ENCODE assay signal across 37 cellular contexts in genomic region chr7:84946549-84946948, GRCh38.
DNase-seq lines count a peak whose midpoint lies in the region; ATAC-seq, FAIRE-seq and TF ChIP-seq lines count a peak whose summit lies in the region.
"Had no signal": no experiment of that assay in that cellular context is flagged by ENCODE, and none has a peak within 500 bp of the region (broad histone marks: within the 10 kb centered on the region; RNA-seq: fewer than 3 reads in every experiment).

No MANE protein-coding gene starts in this region.

- no peak for FAIRE-seq in K562 (lab: Jason Lieb, UNC)
- FAIRE-seq: A204.1, A549, D721Med had no signal

- no peak for ATAC-seq in GM23338
- no peak for ATAC-seq in WTC11
- ATAC-seq in K562 = peak; percentile 74
- no peak for ATAC-seq in gastroesophageal sphincter
- no peak for ATAC-seq in left colon
- ATAC-seq: A549; CD8-positive, alpha-beta T cell had no signal

- H3K79me2 ChIP-seq in GM23338 (replicated peaks; ENCODE audit: insufficient read depth) = no peaks in the 10 kb centered on the region
- no peaks in the 10 kb centered on the region for H3K79me2 ChIP-seq in K562 (ENCODE audit: control insufficient read depth, insufficient read depth, low read length)

- H3K4me3 Mint-ChIP-seq in GM23338 = no peak overlapping the region
- no peak overlapping the region for H3K4me3 Mint-ChIP-seq in WTC11
- H3K4me3 Mint-ChIP-seq: B cell; CD14-positive monocyte; CD4-positive, alpha-beta memory T cell; CD4-positive, alpha-beta T cell; CD4-positive, CD25-positive, alpha-beta regulatory T cell; CD8-positive, alpha-beta memory T cell; CD8-positive, alpha-beta T cell had no signal

- in situ Hi-C loops in K562 (cut with MboI) = no loop called here

- no peak overlapping the region for H3K27ac ChIP-seq in GM23338 (ENCODE audit: low read depth)
- no peak overlapping the region for H3K27ac ChIP-seq in K562 (ENCODE audit: extremely low read depth, low read depth, low read length)
- H3K27ac ChIP-seq in gastroesophageal sphincter = no peak overlapping the region
- H3K27ac ChIP-seq: 22Rv1; A549; BLaER1; BLaER1 treated with 17β-estradiol and CSF1 and Interleukin-3, amounts not matched to agents 10 nM and 100 nM; C4-2B had no signal

- H3K4me1 Mint-ChIP-seq in GM23338 (peaks cover 9% of the 10 kb centered on the region; the same call in 2 of the 3 replicates), WTC11 (peaks cover 9% of the 10 kb centered on the region)
- H3K4me1 Mint-ChIP-seq: B cell; CD4-positive, alpha-beta memory T cell; CD4-positive, CD25-positive, alpha-beta regulatory T cell; CD8-positive, alpha-beta memory T cell had no signal

- H3K27me3 ChIP-seq in GM23338 (ENCODE audit: insufficient read depth) (no peaks in the 10 kb centered on the region), K562 (ENCODE audit: control insufficient read depth in 2 of 2, insufficient read depth in 2 of 2, low read length in 2 of 2) (no peaks in the 10 kb centered on the region), gastroesophageal sphincter (no peaks in the 10 kb centered on the region)
- H3K27me3 ChIP-seq: BE2C; BLaER1; BLaER1 treated with 17β-estradiol and CSF1 and Interleukin-3, amounts not matched to agents 10 nM and 100 nM had no signal

- no peaks in the 10 kb centered on the region for H3F3A ChIP-seq in GM23338 (replicated peaks; ENCODE audit: low read depth)

- H3K4me3 ChIP-seq in GM23338 (no peak overlapping the region), K562 (no peak overlapping the region), gastroesophageal sphincter (no peak overlapping the region)
- H3K4me3 ChIP-seq: A549; BLaER1; BLaER1 treated with 17β-estradiol and CSF1 and Interleukin-3, amounts not matched to agents 10 nM and 100 nM had no signal

- DNase-seq in GM23338 (ENCODE audit: low spot score) = no peak
- DNase-seq in OCI-M1 (lab: John Stamatoyannopoulos, UW) = peak; percentile 72
- DNase-seq in WTC11 (ENCODE audit: low spot score) = no peak
- DNase-seq in K562 (ENCODE audit: extremely low read depth in 1 of 4, low spot score in 3 of 4) = peak; percentile 22 to 50 (median 33)
- DNase-seq in SHP77 (lab: John Stamatoyannopoulos, UW) = no peak
- DNase-seq in NCI-H510A treated with DMSO at 0.1 percent for 48 hours (lab: John Stamatoyannopoulos, UW) = no peak
- no peak for DNase-seq in left colon
- DNase-seq: 8988T; ACHN; AML-193; BE2C; C1 segment of cervical spinal cord; Caco-2; Calu3; CD4-positive, alpha-beta memory T cell; CD4-positive, alpha-beta T cell; CD4-positive, CD25-positive, alpha-beta regulatory T cell; CD8-positive, alpha-beta memory T cell; CD8-positive, alpha-beta T cell; COR-L47; DMS 273 treated with DMSO at 0.1 percent for 48 hours; DMS153; DMS53; DMS79; DMS79 treated with DMSO at 0.1 percent for 48 hours; DND-41; EL had no signal

- no peaks in the 10 kb centered on the region for H4K20me1 ChIP-seq in GM23338 (replicated peaks; ENCODE audit: insufficient read depth)
- no peaks in the 10 kb centered on the region for H4K20me1 ChIP-seq in K562 (replicated peaks; ENCODE audit: control insufficient read depth, insufficient read depth, low read length)
- H4K20me1 ChIP-seq: BLaER1; BLaER1 treated with 17β-estradiol and CSF1 and Interleukin-3, amounts not matched to agents 10 nM and 100 nM had no signal

- peak overlapping the region; percentile 38; the same call in 1 of the 2 replicates for H2AFZ ChIP-seq in GM23338
- no peak overlapping the region for H2AFZ ChIP-seq in K562 (ENCODE audit: low read depth, low read length)

- H3K4me2 ChIP-seq in GM23338 = no peak overlapping the region
- H3K4me2 ChIP-seq in K562 (ENCODE audit: insufficient read depth, low read length) = no peak overlapping the region
- H3K4me2 ChIP-seq: A549; BLaER1; BLaER1 treated with 17β-estradiol and CSF1 and Interleukin-3, amounts not matched to agents 10 nM and 100 nM had no signal

- peaks cover 10% of the 10 kb centered on the region for H3K4me1 ChIP-seq in GM23338 (ENCODE audit: insufficient read depth)
- no peaks in the 10 kb centered on the region; a peak in 1 of 5 replicates for H3K4me1 ChIP-seq in K562 (replicated peaks in 1 of 2; ENCODE audit: control insufficient read depth in 2 of 2, insufficient read depth in 2 of 2, low read length in 2 of 2)
- H3K4me1 ChIP-seq in gastroesophageal sphincter = peaks cover 0 to 14% (median 0%) of the 10 kb centered on the region in 3 donors
- H3K4me1 ChIP-seq: A549, Caco-2 had no signal

- intact Hi-C loops in K562 (cut with micrococcal nuclease) = no loop called here
- intact Hi-C loops in left colon (cut with DNase I, micrococcal nuclease) = no loop called here

- no peak overlapping the region for H3K9ac ChIP-seq in K562 (ENCODE audit: insufficient read depth in 1 of 2, low read depth in 2 of 2, low read length in 2 of 2)
- H3K9ac ChIP-seq: BLaER1; BLaER1 treated with 17β-estradiol and CSF1 and Interleukin-3, amounts not matched to agents 10 nM and 100 nM had no signal

- H3K36me3 Mint-ChIP-seq in GM23338 (ENCODE audit: low read depth) (no peaks in the 10 kb centered on the region), WTC11 (no peaks in the 10 kb centered on the region)
- H3K36me3 Mint-ChIP-seq: CD14-positive monocyte; CD4-positive, alpha-beta memory T cell; CD4-positive, CD25-positive, alpha-beta regulatory T cell; CD8-positive, alpha-beta memory T cell; CD8-positive, alpha-beta T cell had no signal

- no peak for TF ChIP-seq POLR2A in K562 (conservative IDR thresholded peaks at IDR 0.05)
- TF ChIP-seq POLR2A in gastroesophageal sphincter (IDR thresholded peaks at IDR 0.05) = no peak

- CTCF ChIA-PET in WTC11 (lab: Charles Lee) (no interaction called here), K562 (lab: Yijun Ruan, JAX; ENCODE audit: low intra/inter-chr PET ratio) (no interaction called here)

- H3K27ac Mint-ChIP-seq in GM23338 = no peak overlapping the region
- H3K27ac Mint-ChIP-seq in WTC11 = peak overlapping the region; percentile 12; the same call in 1 of the 2 replicates
- H3K27ac Mint-ChIP-seq: B cell; CD14-positive monocyte; CD4-positive, alpha-beta memory T cell; CD4-positive, alpha-beta T cell; CD4-positive, CD25-positive, alpha-beta regulatory T cell; CD8-positive, alpha-beta memory T cell; CD8-positive, alpha-beta T cell had no signal

- H3K36me3 ChIP-seq in GM23338 (ENCODE audit: insufficient read depth) (no peaks in the 10 kb centered on the region), K562 (ENCODE audit: control insufficient read depth, insufficient read depth, low read length) (no peaks in the 10 kb centered on the region), gastroesophageal sphincter (no peaks in the 10 kb centered on the region)
- H3K36me3 ChIP-seq: BE2C; BLaER1; BLaER1 treated with 17β-estradiol and CSF1 and Interleukin-3, amounts not matched to agents 10 nM and 100 nM had no signal

- H3K27me3 Mint-ChIP-seq in GM23338 (ENCODE audit: insufficient read depth, low read depth, poor library complexity) (no peaks in the 10 kb centered on the region), WTC11 (ENCODE audit: low read depth) (no peaks in the 10 kb centered on the region)
- H3K27me3 Mint-ChIP-seq: B cell; CD4-positive, alpha-beta memory T cell; CD4-positive, alpha-beta T cell; CD4-positive, CD25-positive, alpha-beta regulatory T cell; CD8-positive, alpha-beta memory T cell had no signal

- no TSS peak for BruUV-seq in K562 (replicated peaks; lab: Mats Ljungman, UMichigan)

- H3K9me2 ChIP-seq in GM23338 (ENCODE audit: insufficient read depth) = no peaks in the 10 kb centered on the region

- TF ChIP-seq CTCF in GM23338 (conservative IDR thresholded peaks at IDR 0.05; ENCODE audit: low read depth in 2 of 2) (no peak), WTC11 (IDR thresholded peaks at IDR 0.05) (no peak), K562 (IDR thresholded peaks at IDR 0.05 in 2 of 3, conservative IDR thresholded peaks at IDR 0.05 in 1 of 3; ENCODE audit: insufficient read depth in 2 of 3, low read depth in 1 of 3, low read length in 3 of 3) (no peak), gastroesophageal sphincter (IDR thresholded peaks at IDR 0.05) (no peak)

- H3K9me3 ChIP-seq in K562 (replicated peaks; ENCODE audit: control insufficient read depth, insufficient read depth, low read depth, low read length) (no peaks in the 10 kb centered on the region), gastroesophageal sphincter (no peaks in the 10 kb centered on the region)
- H3K9me3 ChIP-seq: A549; BE2C; BLaER1; BLaER1 treated with 17β-estradiol and CSF1 and Interleukin-3, amounts not matched to agents 10 nM and 100 nM; Caco-2 had no signal

- H3K9me3 Mint-ChIP-seq in GM23338 = no peaks in the 10 kb centered on the region
- no peaks in the 10 kb centered on the region for H3K9me3 Mint-ChIP-seq in WTC11
- H3K9me3 Mint-ChIP-seq: CD4-positive, alpha-beta T cell; CD8-positive, alpha-beta T cell had no signal

- 0% methylated on average over 1 of the region's 1 CpG for WGBS in K562 (ENCODE audit: insufficient coverage, low coverage, missing lambda C conversion rate)
- WGBS in gastroesophageal sphincter (ENCODE audit: low coverage in 1 of 2), 2 donors = 61% methylated on average over 1 of the region's 1 CpG; no CpG with 5 or more reads in 1 of the 2 donors

- no peaks in the 10 kb centered on the region for H3K9me1 ChIP-seq in K562 (ENCODE audit: control insufficient read depth, insufficient read depth, low read length)

- TF ChIP-seq RAD21 in K562 (CRISPR knock-in tag; conservative IDR thresholded peaks at IDR 0.05 in 1 of 2, IDR thresholded peaks at IDR 0.05 in 1 of 2) = no peak

- POLR2A ChIA-PET in WTC11 (lab: Charles Lee) (no interaction called here), K562 (lab: Yijun Ruan, JAX) (no interaction called here)

- no peak for TF ChIP-seq EP300 in K562 (IDR thresholded peaks at IDR 0.05; ENCODE audit: low read length)
- TF ChIP-seq EP300 in gastroesophageal sphincter (IDR thresholded peaks at IDR 0.05) = no peak

TF ChIP-seq in GM23338, 12 proteins besides CTCF, POLR2A, EP300 and RAD21:
- TF ChIP-seq JUNB (IDR thresholded peaks at IDR 0.05; ENCODE audit: unreplicated experiment) = no peak

TF ChIP-seq in WTC11, 78 proteins besides CTCF, POLR2A, EP300 and RAD21 (continues in another document):
- TF ChIP-seq CBFB (CRISPR knock-in tag; IDR thresholded peaks at IDR 0.05; ENCODE audit: low read depth) = no peak

TF ChIP-seq in K562, 482 proteins besides CTCF, POLR2A, EP300 and RAD21 (continues in another document):
- TF ChIP-seq NR0B1 (IDR thresholded peaks at IDR 0.05; ENCODE audit: partially characterized antibody) (no peak), HDAC8 (tag; IDR thresholded peaks at IDR 0.05) (no peak), BRF1 (IDR thresholded peaks at IDR 0.05; ENCODE audit: borderline replicate concordance, extremely low read depth, insufficient read length) (no peak)

Comparison
In these comparisons a context has a peak if more than half of its experiments do, and no peak if none do; other contexts are left out.
1. DNase-seq: peak in OCI-M1 (single experiment) and K562 (4 of 4); none in GM23338 (single experiment), WTC11 (single experiment), SHP77 (0 of 2), NCI-H510A treated with DMSO at 0.1 percent for 48 hours (single experiment) and left colon (0 of 2).